In the genomic region with DNA sequence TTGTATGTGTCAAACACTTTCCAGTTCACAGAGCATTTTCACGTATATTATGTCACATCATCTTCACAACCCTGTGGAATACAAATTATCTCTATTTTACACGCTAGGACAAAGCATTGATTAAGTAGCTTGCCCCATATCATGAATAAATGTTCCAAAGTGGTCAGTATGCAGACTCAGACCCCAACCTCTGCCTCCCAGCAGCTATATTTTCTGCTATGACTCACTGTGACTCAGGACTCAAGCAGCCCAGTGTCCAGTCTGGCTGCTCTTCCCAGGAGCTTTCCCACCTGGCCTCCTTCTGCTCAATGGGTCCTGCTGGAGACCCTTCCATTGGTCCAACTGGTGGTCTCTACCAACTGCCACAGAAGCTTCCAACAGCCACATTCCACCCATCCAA, we compare ENCODE assay signal across 14 cellular contexts. TPM values are rescaled to one million over a fixed set of nuclear protein-coding genes. Genes with fewer than 3 reads are reported as not detected.
DNase-seq lines count a peak whose midpoint lies in the region; ATAC-seq and TF ChIP-seq lines count a peak whose summit lies in the region.
"Had no signal": no experiment of that assay in that cellular context is flagged by ENCODE, and none has a peak within 500 bp of the region (broad histone marks: within the 10 kb centered on the region; RNA-seq: fewer than 3 reads in every experiment).

No MANE protein-coding gene starts in this region.

- dilution Hi-C loops in mammary epithelial cell (cut with HindIII; ENCODE audit: low sequenced_read_pairs): no loop called here

- H3K4me3 ChIP-seq in mammary epithelial cell (replicated peaks in 1 of 3; ENCODE audit: insufficient read depth in 1 of 3, low read depth in 2 of 3, low read length in 3 of 3) (no peak overlapping the region), esophagus squamous epithelium (no peak overlapping the region)
- H3K4me3 ChIP-seq: prostate gland had no signal

- no peaks in the 10 kb centered on the region for H3K9me3 ChIP-seq in mammary epithelial cell (replicated peaks; ENCODE audit: insufficient read depth, low read length)
- H3K9me3 ChIP-seq in esophagus squamous epithelium: no peaks in the 10 kb centered on the region
- H3K9me3 ChIP-seq: prostate gland had no signal

- no peak overlapping the region for H3K9ac ChIP-seq in mammary epithelial cell (ENCODE audit: insufficient read depth, low read length)

- no peaks in the 10 kb centered on the region for H3K27me3 ChIP-seq in mammary epithelial cell (ENCODE audit: insufficient read depth, low read length)
- H3K27me3 ChIP-seq in esophagus squamous epithelium: no peaks in the 10 kb centered on the region

- no TSS peak for BruUV-seq in mammary epithelial cell (replicated peaks; lab: Mats Ljungman, UMichigan)

- no peaks in the 10 kb centered on the region for H3K9me3 Mint-ChIP-seq in nephron progenitor cell
- H3K9me3 Mint-ChIP-seq: CD4-positive, alpha-beta T cell had no signal

- H3K79me2 ChIP-seq in mammary epithelial cell (ENCODE audit: insufficient read depth, low read length): no peaks in the 10 kb centered on the region

- H3K4me3 Mint-ChIP-seq in nephron progenitor cell: no peak overlapping the region
- H3K4me3 Mint-ChIP-seq: CD4-positive, alpha-beta T cell had no signal

- no peak for TF ChIP-seq POLR2A in esophagus squamous epithelium (IDR thresholded peaks at IDR 0.05)

- TF ChIP-seq CTCF in mammary epithelial cell (conservative IDR thresholded peaks at IDR 0.05 in 1 of 2, IDR thresholded peaks at IDR 0.05 in 1 of 2; ENCODE audit: extremely low read depth in 1 of 2, insufficient read depth in 1 of 2, low read depth in 1 of 2, low read length in 2 of 2): no peak
- no peak for TF ChIP-seq CTCF in nephron progenitor cell (IDR thresholded peaks at IDR 0.05)
- TF ChIP-seq CTCF in esophagus squamous epithelium (IDR thresholded peaks at IDR 0.05): no peak

- H3K36me3 ChIP-seq in mammary epithelial cell (ENCODE audit: insufficient read depth, low read length) (no peaks in the 10 kb centered on the region), esophagus squamous epithelium (no peaks in the 10 kb centered on the region)
- H3K36me3 ChIP-seq: prostate gland had no signal

- ATAC-seq in GM18868 (IDR thresholded peaks at IDR 0.05; ENCODE audit: unreplicated experiment): no peak
- ATAC-seq: Panc1 had no signal

- in situ Hi-C loops in Caki2 (cut with HindIII; ENCODE audit: low pct_unique_long_range_greater_than_20kb, low sequenced_read_pairs) (no loop called here), mammary epithelial cell (cut with MboI; ENCODE audit: low sequenced_read_pairs in 2 of 2) (no loop called here)

- no peaks in the 10 kb centered on the region for H4K20me1 ChIP-seq in mammary epithelial cell (ENCODE audit: insufficient read depth, low read length)

- 46% methylated on average over 2 of the region's 2 CpGs for WGBS in mammary epithelial cell (ENCODE audit: low coverage, missing lambda C conversion rate)
- WGBS in esophagus squamous epithelium, 2 donors: 70 to 91% methylated on average over 2 of the region's 2 CpGs

- DNase-seq in Caki2 (ENCODE audit: low read depth) (peak; percentile 21), LoVo (ENCODE audit: low spot score) (peak; percentile 6), mammary epithelial cell (peak; percentile 68), myocyte (ENCODE audit: low read depth) (peak; percentile 62), cerebellar cortex (ENCODE audit: low spot score) (no peak), nephron progenitor cell (no peak), esophagus squamous epithelium (lab: John Stamatoyannopoulos, UW) (no peak)
- DNase-seq: activated gamma-delta T cell treated with Interleukin-2 at 50 U/mL for 16 hours; CD4-positive, alpha-beta T cell; NCI-H1092; NCI-H446 treated with DMSO at 0.1 percent for 48 hours had no signal

- H3K4me1 Mint-ChIP-seq in nephron progenitor cell: no peaks in the 10 kb centered on the region

- peaks cover 4% of the 10 kb centered on the region for H3K27me3 Mint-ChIP-seq in nephron progenitor cell (ENCODE audit: low read depth, poor library complexity)
- H3K27me3 Mint-ChIP-seq: CD4-positive, alpha-beta T cell had no signal

- H2AFZ ChIP-seq in mammary epithelial cell (ENCODE audit: low read depth, low read length): no peak overlapping the region

- peak overlapping the region; percentile 3 for H3K27ac ChIP-seq in mammary epithelial cell (ENCODE audit: insufficient read depth, low read depth, low read length)
- H3K27ac ChIP-seq in esophagus squamous epithelium: no peak overlapping the region
- H3K27ac ChIP-seq: prostate gland had no signal

- intact Hi-C loops in mammary epithelial cell (cut with micrococcal nuclease): no loop called here
- intact Hi-C loops in esophagus squamous epithelium (cut with DNase I): no loop called here

- H3K36me3 Mint-ChIP-seq in nephron progenitor cell (ENCODE audit: low read depth): no peaks in the 10 kb centered on the region

- peaks cover 32% of the 10 kb centered on the region for H3K4me1 ChIP-seq in mammary epithelial cell (ENCODE audit: insufficient read depth, low read length)
- H3K4me1 ChIP-seq in esophagus squamous epithelium: no peaks in the 10 kb centered on the region
- H3K4me1 ChIP-seq: prostate gland had no signal

- no peak overlapping the region for H3K27ac Mint-ChIP-seq in nephron progenitor cell
- H3K27ac Mint-ChIP-seq: CD4-positive, alpha-beta T cell had no signal

- H3K4me2 ChIP-seq in mammary epithelial cell (ENCODE audit: insufficient read depth, low read depth, low read length): no peak overlapping the region

- CTCF ChIA-PET in mammary epithelial cell (lab: Charles Lee; ENCODE audit: low non-redundant PET): no interaction called here

RNA-seq across cellular contexts. Expression of gene RAP1A, which starts 56.0 kb away (rescaled TPM):
- total RNA-seq in Caki2 (2014; rRNA removed; shearing (Covaris generic); ENCODE audit: low replicate concordance): 12.1 and 15.3 TPM in 2 replicates
- 10 to 100 TPM; 20.8 to 58.8 TPM for total RNA-seq in mammary epithelial cell
- 28.1 TPM for polyA plus RNA-seq in mammary epithelial cell
- polyA minus RNA-seq in mammary epithelial cell: 47.9 TPM
- 19.2 and 23.8 TPM in 2 replicates for total RNA-seq in myocyte
- polyA plus RNA-seq in myocyte (2012): 34.7 TPM
- total RNA-seq in esophagus squamous epithelium: 100 to 1,000 TPM in 1 of 4 donors, 10 to 100 TPM in 3; 24.3 to 111 (median 43.3) TPM

Comparison
In these comparisons a context has a peak if more than half of its experiments do, and no peak if none do; other contexts are left out.
1. DNase-seq: peak in Caki2 (single experiment), LoVo (single experiment), mammary epithelial cell (single experiment) and myocyte (single experiment); none in cerebellar cortex (single experiment), nephron progenitor cell (single experiment) and esophagus squamous epithelium (single experiment).